28 cellular contexts compared by ENCODE assay signal in the genomic region with DNA sequence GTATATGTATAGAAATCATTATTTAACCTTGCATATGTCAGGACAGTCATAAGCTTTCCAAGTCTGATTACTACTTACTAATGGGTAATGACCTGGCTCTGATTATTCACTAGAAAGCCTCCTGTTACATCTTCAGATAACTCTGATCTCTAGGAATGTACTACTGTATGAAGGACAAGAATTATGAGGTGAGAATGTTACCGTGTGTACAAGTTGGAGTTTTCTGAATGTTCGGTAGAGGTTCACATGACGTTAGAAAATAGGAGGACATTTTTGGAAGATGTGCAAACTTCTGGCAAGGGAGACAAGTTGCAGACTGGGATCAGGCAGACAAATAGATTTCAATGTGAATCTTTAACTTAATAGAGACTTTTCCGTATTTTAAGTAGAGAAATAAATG.
"Had no signal": no experiment of that assay in that cellular context is flagged by ENCODE, and none has a peak within 500 bp of the region (broad histone marks: within the 10 kb centered on the region; RNA-seq: fewer than 3 reads in every experiment).

No MANE protein-coding gene starts in this region.

- H3K9me3 ChIP-seq: lower lobe of right lung, neutrophil, right atrium auricular region, right lobe of liver, stomach, testis, thyroid gland, transverse colon, vagina had no signal

- H3K4me1 ChIP-seq: left lung, lower lobe of right lung, neural progenitor cell, parathyroid adenoma, right atrium auricular region, right lobe of liver, testis, thyroid gland, upper lobe of left lung, vagina had no signal

- H3K4me3 ChIP-seq: left lung, lower lobe of right lung, neural progenitor cell, right atrium auricular region, right lobe of liver, smooth muscle cell, stomach, testis, thyroid gland, transverse colon, upper lobe of left lung, vagina had no signal

- H3K27me3 ChIP-seq: left lung, neural progenitor cell, neutrophil, right atrium auricular region, right lobe of liver, stomach, testis, thyroid gland, transverse colon, upper lobe of left lung, vagina had no signal

- H3K27ac ChIP-seq: left lung, lower lobe of right lung, neural progenitor cell, neutrophil, parathyroid adenoma, right atrium auricular region, right lobe of liver, stomach, testis, thyroid gland, upper lobe of left lung, vagina had no signal

- H2AFZ ChIP-seq: neural progenitor cell, parathyroid adenoma had no signal

- H3K4me2 ChIP-seq: neural progenitor cell, smooth muscle cell had no signal

- H3K79me2 ChIP-seq: parathyroid adenoma had no signal

- DNase-seq: hippocampal formation; kidney glomerular epithelial cell; left cardiac atrium; left lung; lower lobe of right lung; mammary epithelial cell; naive thymus-derived CD8-positive, alpha-beta T cell; nephron progenitor cell; occipital lobe; right lobe of liver; stimulated activated CD4-positive, alpha-beta T cell treated with anti-CD3 and anti-CD28 coated beads, Interleukin-1b, Interleukin-23, amount 100 ng/mL, for 48 hours; stimulated activated CD4-positive, alpha-beta T cell treated with anti-CD3 and anti-CD28 coated beads, Interleukin-2, amount 100 ng/mL, for 48 hours; stimulated activated CD4-positive, alpha-beta T cell treated with anti-CD3 and anti-CD28 coated beads, Interleukin-4, amount 100 ng/mL, for 4 hours; stimulated activated CD8-positive, alpha-beta memory T cell treated with anti-CD3 and anti-CD28 coated beads, Interleukin-4, amount 100 ng/mL, for 48 hours; stimulated activated naive B cell treated with anti-CD40 and anti-IgM and Interleukin-4, amounts not matched to agents 10 μg/mL and 1 μg/mL and 100 μg/mL, for 72 hours; stimulated activated naive CD8-positive, alpha-beta T cell treated with anti-CD3 and anti-CD28 coated beads, Interleukin-15, Interleukin-2, amounts not matched to agents 100 U/mL and 50 U/mL, for 24 hours; stomach; testis; thyroid gland; transverse colon; upper lobe of left lung had no signal

- ATAC-seq: left cardiac atrium; left lung; naive thymus-derived CD8-positive, alpha-beta T cell; right lobe of liver; stimulated activated naive B cell treated with anti-CD40 and anti-IgM and Interleukin-4, amounts not matched to agents 10 μg/mL and 1 μg/mL and 100 μg/mL, for 72 hours; stimulated activated naive CD8-positive, alpha-beta T cell treated with anti-CD3 and anti-CD28 coated beads, Interleukin-15, Interleukin-2, amounts not matched to agents 100 U/mL and 50 U/mL, for 24 hours had no signal

- H3K9ac ChIP-seq: neural progenitor cell, parathyroid adenoma had no signal

- H3K36me3 ChIP-seq: left lung, lower lobe of right lung, neural progenitor cell, neutrophil, right atrium auricular region, right lobe of liver, stomach, thyroid gland, transverse colon, upper lobe of left lung, vagina had no signal

- FAIRE-seq: keratinocyte had no signal
